21 cellular contexts compared by ENCODE assay signal in genomic region chr7:149732111-149732561, GRCh38. TPM values are rescaled to one million over a fixed set of nuclear protein-coding genes. Genes with fewer than 3 reads are reported as not detected.
A peak's percentile ranks its signal among the peaks of the same experiment; 100 is the strongest.
DNase-seq lines count a peak whose midpoint lies in the region; ATAC-seq and TF ChIP-seq lines count a peak whose summit lies in the region.
"Had no signal": no experiment of that assay in that cellular context is flagged by ENCODE, and none has a peak within 500 bp of the region (broad histone marks: within the 10 kb centered on the region; RNA-seq: fewer than 3 reads in every experiment).

No MANE protein-coding gene starts in this region.

- H3K79me2 ChIP-seq in H9 (ENCODE audit: insufficient read depth, low read length) = no peaks in the 10 kb centered on the region
- H3K79me2 ChIP-seq in trophoblast cell (ENCODE audit: control insufficient read depth, insufficient read depth, low read length, poor library complexity) = no peaks in the 10 kb centered on the region

- no peak overlapping the region for H3K27ac Mint-ChIP-seq in H9
- H3K27ac Mint-ChIP-seq in T-helper 17 cell = peak overlapping the region; percentile 73

- H3K36me3 ChIP-seq in trophoblast cell (ENCODE audit: control insufficient read depth in 1 of 2, insufficient read depth in 2 of 2, low read length in 2 of 2) = peaks cover 66 to 70% of the 10 kb centered on the region in 2 experiments
- H3K36me3 ChIP-seq: MG63 had no signal

- H2AK5ac ChIP-seq in H9 (ENCODE audit: insufficient read length, low read length) (no peak overlapping the region), trophoblast cell (ENCODE audit: low read length) (no peak overlapping the region)

- H2BK120ac ChIP-seq in H9 (ENCODE audit: low read depth, low read length, poor library complexity, severe bottlenecking) (no peak overlapping the region), trophoblast cell (ENCODE audit: insufficient read depth, low read length, poor library complexity) (no peak overlapping the region)

- no peaks in the 10 kb centered on the region for H3K9me3 Mint-ChIP-seq in H9
- H3K9me3 Mint-ChIP-seq: IgD-negative memory B cell had no signal

- DNase-seq in H9 (peak; percentile 14), T-helper 17 cell (no peak), left ventricle myocardium superior (peak; percentile 81), trophoblast cell (no peak), amniotic stem cell (lab: John Stamatoyannopoulos, UW) (no peak), germinal center (ENCODE audit: low spot score) (no peak)
- DNase-seq in stimulated activated CD4-positive, alpha-beta T cell treated with anti-CD3 and anti-CD28 coated beads, Interleukin-4, amount 100 ng/mL, for 1 hour = no peak
- DNase-seq: ACHN, DMS79, Kasumi-1, MG63, NCI-H1048, NCI-H1436, NCI-H2029, NCI-H345, NCI-H524 treated with DMSO at 0.1 percent for 48 hours, SJCRH30 had no signal

- no peak for TF ChIP-seq CTCF in H9 (conservative IDR thresholded peaks at IDR 0.05)

- peaks cover 4 to 28% (median 23%) of the 10 kb centered on the region in 3 experiments; a peak in 6 of 7 replicates for H3K36me3 Mint-ChIP-seq in H9 (ENCODE audit: insufficient read depth in 1 of 3, low read depth in 3 of 3)
- peaks cover 4% of the 10 kb centered on the region for H3K36me3 Mint-ChIP-seq in T-helper 17 cell (ENCODE audit: low read depth)

- H4K8ac ChIP-seq in H9 (replicated peaks; ENCODE audit: insufficient read length, low read depth, low read length) = no peak overlapping the region
- H4K8ac ChIP-seq in trophoblast cell (ENCODE audit: low read depth, low read length) = no peak overlapping the region

- intact Hi-C loops in left ventricle myocardium superior (cut with micrococcal nuclease) = no loop called here

- H3K27ac ChIP-seq in H9 (ENCODE audit: insufficient read length, low read depth, low read length) = no peak overlapping the region
- no peak overlapping the region for H3K27ac ChIP-seq in trophoblast cell (ENCODE audit: low read depth, low read length)
- H3K27ac ChIP-seq: C4-2B, SJCRH30 had no signal

- no peak overlapping the region for H3K9ac ChIP-seq in H9 (ENCODE audit: extremely low read depth, insufficient read length, low read length)
- no peak overlapping the region for H3K9ac ChIP-seq in trophoblast cell (ENCODE audit: low read length)

- no peak overlapping the region for H4K5ac ChIP-seq in H9 (ENCODE audit: insufficient read length, low read depth, low read length)

- no peak overlapping the region for H3K4me3 Mint-ChIP-seq in H9
- H3K4me3 Mint-ChIP-seq in T-helper 17 cell = no peak overlapping the region
- H3K4me3 Mint-ChIP-seq: IgD-negative memory B cell had no signal

- no CpG with 5 or more reads among the region's 10 CpGs for WGBS in H9 (ENCODE audit: extremely low coverage, insufficient read length, low lambda C conversion rate)
- WGBS in trophoblast cell (ENCODE audit: extremely low coverage, insufficient coverage, insufficient read length) = no CpG with 5 or more reads among the region's 10 CpGs

- H2BK12ac ChIP-seq in H9 (ENCODE audit: insufficient read length, low read depth, low read length) = no peak overlapping the region
- H2BK12ac ChIP-seq in trophoblast cell (ENCODE audit: low read length) = no peak overlapping the region

- H3K14ac ChIP-seq in H9 (ENCODE audit: insufficient read depth, low read length) (no peak overlapping the region), trophoblast cell (ENCODE audit: low read length) (no peak overlapping the region)

- H2AFZ ChIP-seq in H9 (ENCODE audit: low read length) (no peak overlapping the region), trophoblast cell (ENCODE audit: insufficient read depth, low read length, poor library complexity) (no peak overlapping the region)

- no peak overlapping the region for H3K4me3 ChIP-seq in trophoblast cell (ENCODE audit: low read depth, low read length)
- H3K4me3 ChIP-seq: HAP-1, MG63, SJCRH30 had no signal

- ATAC-seq in T-helper 17 cell (no peak), left ventricle myocardium superior (peak; percentile 30)

- H3K27me3 ChIP-seq in H9 (ENCODE audit: insufficient read depth, low read length) (no peaks in the 10 kb centered on the region), trophoblast cell (ENCODE audit: insufficient read depth, low read length) (no peaks in the 10 kb centered on the region)
- H3K27me3 ChIP-seq: MG63, SJCRH30 had no signal

- no peaks in the 10 kb centered on the region for H3K23me2 ChIP-seq in H9 (ENCODE audit: insufficient read length, low read depth, low read length, poor library complexity, severe bottlenecking)

- no peak overlapping the region for H2BK5ac ChIP-seq in H9 (ENCODE audit: insufficient read length, low read length)
- no peak overlapping the region for H2BK5ac ChIP-seq in trophoblast cell (ENCODE audit: low read depth, low read length, poor library complexity)

- H2BK20ac ChIP-seq in H9 (ENCODE audit: low read depth, low read length, poor library complexity, severe bottlenecking) = no peak overlapping the region

- no peaks in the 10 kb centered on the region for H3K79me1 ChIP-seq in H9 (ENCODE audit: insufficient read depth, low read depth, low read length, poor library complexity, severe bottlenecking)
- no peaks in the 10 kb centered on the region for H3K79me1 ChIP-seq in trophoblast cell (ENCODE audit: low read length)

- no peak overlapping the region for H3K4me2 ChIP-seq in H9 (ENCODE audit: insufficient read depth, insufficient read length, low read length)
- no peak overlapping the region for H3K4me2 ChIP-seq in trophoblast cell (ENCODE audit: low read length)

- H3K23ac ChIP-seq in H9 (ENCODE audit: insufficient read length, low read depth, low read length) (no peak overlapping the region), trophoblast cell (ENCODE audit: low read length) (no peak overlapping the region)

- peaks cover 0 to 2% of the 10 kb centered on the region in 2 experiments; a peak in 2 of 4 replicates for H3K4me1 Mint-ChIP-seq in H9
- peaks cover 5% of the 10 kb centered on the region for H3K4me1 Mint-ChIP-seq in T-helper 17 cell

- H3K4ac ChIP-seq in H9 (ENCODE audit: low read depth, low read length) = no peak overlapping the region
- H3K4ac ChIP-seq in trophoblast cell (ENCODE audit: low read depth, low read length) = no peak overlapping the region

- no peak overlapping the region for H3K56ac ChIP-seq in H9 (ENCODE audit: insufficient read length, low read depth, low read length)

- peak overlapping the region; percentile 2 for H4K12ac ChIP-seq in trophoblast cell (ENCODE audit: low read depth, low read length)

- no peaks in the 10 kb centered on the region for H4K20me1 ChIP-seq in H9 (ENCODE audit: control insufficient read depth, insufficient read depth, insufficient read length)

- no peak overlapping the region for H3T11ph ChIP-seq in H9 (ENCODE audit: low read length)

- H3K9me3 ChIP-seq in H9 (ENCODE audit: control insufficient read depth, low read depth, low read length) (no peaks in the 10 kb centered on the region), T-helper 17 cell (ENCODE audit: control insufficient read depth, low read length, poor library complexity, severe bottlenecking) (no peaks in the 10 kb centered on the region), trophoblast cell (ENCODE audit: insufficient read depth, low read depth, low read length) (no peaks in the 10 kb centered on the region)
- H3K9me3 ChIP-seq: HAP-1, MG63, SJCRH30 had no signal

- H3K18ac ChIP-seq in H9 (ENCODE audit: insufficient read length, low read depth, low read length) (no peak overlapping the region), trophoblast cell (ENCODE audit: low read length) (no peak overlapping the region)

- H2BK15ac ChIP-seq in H9 (ENCODE audit: low read depth, low read length) = no peak overlapping the region

- H3K4me1 ChIP-seq in H9 (ENCODE audit: insufficient read depth, low read length) (no peaks in the 10 kb centered on the region), trophoblast cell (ENCODE audit: control insufficient read depth in 1 of 2, insufficient read depth in 2 of 2, low read length in 2 of 2) (peaks cover 9 to 12% of the 10 kb centered on the region in 2 experiments)

- H4K91ac ChIP-seq in H9 (ENCODE audit: insufficient read length, low read depth, low read length) (no peak overlapping the region), trophoblast cell (ENCODE audit: low read depth, low read length) (no peak overlapping the region)

- H3K27me3 Mint-ChIP-seq in H9 (ENCODE audit: low read depth) (peaks cover 12% of the 10 kb centered on the region), T-helper 17 cell (peaks cover 8% of the 10 kb centered on the region)
- H3K27me3 Mint-ChIP-seq: IgD-negative memory B cell had no signal

RNA-seq across cellular contexts. Expression of gene ZNF467, which starts 41.3 kb away (rescaled TPM):
- total RNA-seq in H9 (2021) (0.31 and 0.35 TPM in 2 replicates), T-helper 17 cell (1 to 10 TPM; 3.3 to 8.4 TPM), left ventricle myocardium superior (7.8 TPM)
- 0.72 and 1.0 TPM in 2 replicates for polyA plus RNA-seq in trophoblast cell (2013)
- total RNA-seq: RPMI7951, SJCRH30 had no signal
- polyA plus RNA-seq: IgD-negative memory B cell had no signal

Comparison
In these comparisons a context has a peak if more than half of its experiments do, and no peak if none do; other contexts are left out.
1. DNase-seq: peak in H9 (single experiment) and left ventricle myocardium superior (single experiment); none in T-helper 17 cell (0 of 3), trophoblast cell (0 of 2), amniotic stem cell (single experiment), germinal center (single experiment) and stimulated activated CD4-positive, alpha-beta T cell treated with anti-CD3 and anti-CD28 coated beads, Interleukin-4, amount 100 ng/mL, for 1 hour (single experiment).